In genomic region chr1:13948851-13949490, GRCh38 we compare ENCODE assay signal across 19 cellular contexts.
DNase-seq lines count a peak whose midpoint lies in the region; ATAC-seq and TF ChIP-seq lines count a peak whose summit lies in the region.
"Had no signal": no experiment of that assay in that cellular context is flagged by ENCODE, and none has a peak within 500 bp of the region (broad histone marks: within the 10 kb centered on the region; RNA-seq: fewer than 3 reads in every experiment).

No MANE protein-coding gene starts in this region.

- no peaks in the 10 kb centered on the region for H3K27me3 ChIP-seq in adipocyte (replicated peaks; ENCODE audit: control insufficient read depth, insufficient read depth, low read length)
- H3K27me3 ChIP-seq in suprapubic skin, result no peaks in the 10 kb centered on the region

- peak overlapping the region; percentile 20 for H3K4me3 ChIP-seq in adipocyte (ENCODE audit: low read length)
- H3K4me3 ChIP-seq in fibroblast of the aortic adventitia (ENCODE audit: low read depth, low read length), result no peak overlapping the region
- H3K4me3 ChIP-seq in mucosa of descending colon, result no peak overlapping the region
- no peak overlapping the region for H3K4me3 ChIP-seq in suprapubic skin
- H3K4me3 ChIP-seq: K562 had no signal

- H3K36me3 ChIP-seq in adipocyte (ENCODE audit: control insufficient read depth, insufficient read depth, low read length, severe bottlenecking), result no peaks in the 10 kb centered on the region
- no peaks in the 10 kb centered on the region for H3K36me3 ChIP-seq in mucosa of descending colon (ENCODE audit: low read depth)
- H3K36me3 ChIP-seq in suprapubic skin, result no peaks in the 10 kb centered on the region

- DNase-seq in adipocyte (ENCODE audit: low read depth) (no peak), fibroblast of the aortic adventitia (ENCODE audit: low read depth) (peak; percentile 17), mucosa of descending colon (peak in 1 of 3 donors; percentile 8), suprapubic skin (ENCODE audit: low spot score in 2 of 2) (peak in 1 of 2 donors; percentile 85), GM10266 (ENCODE audit: extremely low spot score) (no peak), NCI-H1436 treated with DMSO at 0.1 percent for 48 hours (lab: John Stamatoyannopoulos, UW) (no peak)
- DNase-seq in stimulated activated CD4-positive, alpha-beta T cell treated with anti-CD3 and anti-CD28 coated beads, Interleukin-1b, Interleukin-23, amount 100 ng/mL, for 48 hours, result no peak
- DNase-seq: activated CD8-positive, alpha-beta T cell treated with anti-CD3 and anti-CD28 coated beads for 36 hours; activated effector memory CD4-positive, alpha-beta T cell treated with Interleukin-2 at 50 U/mL for 16 hours; DMS 273 treated with DMSO at 0.1 percent for 48 hours; endodermal cell; H9; naive thymus-derived CD4-positive, alpha-beta T cell; NCI-H1417 treated with DMSO at 0.1 percent for 48 hours; NCI-H524; stimulated activated naive B cell treated with anti-CD40 and anti-IgM and Interleukin-4, amounts not matched to agents 10 μg/mL and 1 μg/mL and 100 μg/mL, for 72 hours; SW 1271 had no signal

- ATAC-seq in mucosa of descending colon (peak; percentile 38), GM21576 (IDR thresholded peaks at IDR 0.05; ENCODE audit: unreplicated experiment) (no peak)
- ATAC-seq: activated CD8-positive, alpha-beta T cell treated with anti-CD3 and anti-CD28 coated beads for 36 hours; K562; naive thymus-derived CD4-positive, alpha-beta T cell; stimulated activated naive B cell treated with anti-CD40 and anti-IgM and Interleukin-4, amounts not matched to agents 10 μg/mL and 1 μg/mL and 100 μg/mL, for 72 hours had no signal

- TF ChIP-seq CTCF in fibroblast of the aortic adventitia (IDR thresholded peaks at IDR 0.05; ENCODE audit: insufficient read depth, low read length), result no peak
- no peak for TF ChIP-seq CTCF in mucosa of descending colon (IDR thresholded peaks at IDR 0.05)
- TF ChIP-seq CTCF in suprapubic skin (IDR thresholded peaks at IDR 0.05), result no peak
- TF ChIP-seq CTCF in GM10266 (IDR thresholded peaks at IDR 0.05; ENCODE audit: control insufficient read depth, insufficient read depth, low read depth, missing control alignments), result no peak

- H3K4me1 ChIP-seq in adipocyte (ENCODE audit: control insufficient read depth, insufficient read depth, low read length) (peaks cover 60% of the 10 kb centered on the region), mucosa of descending colon (ENCODE audit: low read depth) (no peaks in the 10 kb centered on the region), suprapubic skin (peaks cover 23% of the 10 kb centered on the region)

- WGBS in suprapubic skin, result 63% methylated on average over 7 of the region's 7 CpGs

- TF ChIP-seq EP300 in suprapubic skin (IDR thresholded peaks at IDR 0.05), result no peak

- TF ChIP-seq POLR2A in suprapubic skin (IDR thresholded peaks at IDR 0.05), result no peak

- H3K27ac ChIP-seq in suprapubic skin, result peak overlapping the region; percentile 83

- intact Hi-C loops in mucosa of descending colon (cut with DNase I, micrococcal nuclease), result no loop called here

- H3K9ac ChIP-seq in adipocyte (ENCODE audit: low read length), result peak overlapping the region; percentile 53

- H3K9me3 ChIP-seq in adipocyte (ENCODE audit: control insufficient read depth, low read length) (no peaks in the 10 kb centered on the region), mucosa of descending colon (no peaks in the 10 kb centered on the region), suprapubic skin (no peaks in the 10 kb centered on the region)
